In genomic region chr1:211490038-211490678, GRCh38 we compare ENCODE assay signal across 31 cellular contexts. TPM values are rescaled to one million over a fixed set of nuclear protein-coding genes. Genes with fewer than 3 reads are reported as not detected.
DNase-seq lines count a peak whose midpoint lies in the region; ATAC-seq, FAIRE-seq and TF ChIP-seq lines count a peak whose summit lies in the region.
"Had no signal": no experiment of that assay in that cellular context is flagged by ENCODE, and none has a peak within 500 bp of the region (broad histone marks: within the 10 kb centered on the region; RNA-seq: fewer than 3 reads in every experiment).

No MANE protein-coding gene starts in this region.

- peak; percentile 18 for DNase-seq in D721Med (ENCODE audit: insufficient read length, low spot score)
- peak; percentile 54 for DNase-seq in coronary artery (ENCODE audit: low spot score)
- no peak for DNase-seq in mesothelial cell of epicardium (ENCODE audit: low spot score in 2 of 2, unreplicated experiment in 2 of 2)
- DNase-seq in NK-92 (lab: John Stamatoyannopoulos, UW; ENCODE audit: unreplicated experiment), result no peak
- DNase-seq in NCI-H1092 (lab: John Stamatoyannopoulos, UW), result no peak
- DNase-seq in DMS153 treated with DMSO at 0.1 percent for 48 hours (lab: John Stamatoyannopoulos, UW; ENCODE audit: unreplicated experiment), result no peak
- no peak for DNase-seq in T-helper 17 cell
- DNase-seq: activated gamma-delta T cell; activated naive CD8-positive, alpha-beta T cell treated with anti-CD3 and anti-CD28 coated beads for 36 hours; activated T-cell treated with anti-CD3 and anti-CD28 coated beads, Interleukin-2, amount 50 U/mL, for 24 hours; anterior cingulate cortex; C1 segment of cervical spinal cord; COR-L47; cortex of kidney; DMS79; effector memory CD4-positive, alpha-beta T cell; Kasumi-1; midbrain; naive thymus-derived CD4-positive, alpha-beta T cell; NCI-H1694 treated with DMSO at 0.1 percent for 48 hours; NCI-H2171; stimulated activated naive B cell treated with anti-CD40 and anti-IgM and Interleukin-4, amounts not matched to agents 10 μg/mL and 1 μg/mL and 100 μg/mL, for 72 hours; upper lobe of right lung had no signal

- H3K36me3 Mint-ChIP-seq in mesothelial cell of epicardium, result no peaks in the 10 kb centered on the region
- no peaks in the 10 kb centered on the region for H3K36me3 Mint-ChIP-seq in T-helper 17 cell (ENCODE audit: low read depth)
- H3K36me3 Mint-ChIP-seq: activated naive CD8-positive, alpha-beta T cell treated with anti-CD3 and anti-CD28 coated beads for 36 hours; naive thymus-derived CD4-positive, alpha-beta T cell; stimulated activated naive B cell treated with anti-CD40 and anti-IgM and Interleukin-4, amounts not matched to agents 10 μg/mL and 1 μg/mL and 100 μg/mL, for 72 hours had no signal

- no peaks in the 10 kb centered on the region for H4K20me1 ChIP-seq in BLaER1

- no peaks in the 10 kb centered on the region for H3K9me3 Mint-ChIP-seq in mesothelial cell of epicardium
- H3K9me3 Mint-ChIP-seq: activated naive CD8-positive, alpha-beta T cell treated with anti-CD3 and anti-CD28 coated beads for 36 hours; activated T-cell treated with anti-CD3 and anti-CD28 coated beads, Interleukin-2, amount 50 U/mL, for 24 hours; naive thymus-derived CD4-positive, alpha-beta T cell; stimulated activated naive B cell treated with anti-CD40 and anti-IgM and Interleukin-4, amounts not matched to agents 10 μg/mL and 1 μg/mL and 100 μg/mL, for 72 hours had no signal

- peak; percentile 72 for FAIRE-seq in D721Med (lab: Jason Lieb, UNC)
- FAIRE-seq: G401.6, RCC 7860 had no signal

- H3K9me3 ChIP-seq in BLaER1 (no peaks in the 10 kb centered on the region), T-helper 17 cell (ENCODE audit: control insufficient read depth, low read length, poor library complexity, severe bottlenecking) (no peaks in the 10 kb centered on the region)
- H3K9me3 ChIP-seq: upper lobe of right lung had no signal

- TF ChIP-seq CTCF in D721Med (IDR thresholded peaks at IDR 0.05; ENCODE audit: insufficient read depth, missing control alignments), result no peak
- no peak for TF ChIP-seq CTCF in coronary artery (IDR thresholded peaks at IDR 0.05)
- TF ChIP-seq CTCF in mesothelial cell of epicardium (IDR thresholded peaks at IDR 0.05; ENCODE audit: unreplicated experiment), result no peak

- H3K4me2 ChIP-seq in BLaER1, result peak overlapping the region; percentile 33; the same call in 1 of the 2 replicates

- H3K4me3 Mint-ChIP-seq in mesothelial cell of epicardium, result no peak overlapping the region
- no peak overlapping the region for H3K4me3 Mint-ChIP-seq in T-helper 17 cell
- H3K4me3 Mint-ChIP-seq: activated naive CD8-positive, alpha-beta T cell treated with anti-CD3 and anti-CD28 coated beads for 36 hours; activated T-cell treated with anti-CD3 and anti-CD28 coated beads, Interleukin-2, amount 50 U/mL, for 24 hours; naive thymus-derived CD4-positive, alpha-beta T cell; stimulated activated naive B cell treated with anti-CD40 and anti-IgM and Interleukin-4, amounts not matched to agents 10 μg/mL and 1 μg/mL and 100 μg/mL, for 72 hours had no signal

- H3K27ac Mint-ChIP-seq in mesothelial cell of epicardium (peak overlapping the region; percentile 7), T-helper 17 cell (no peak overlapping the region)
- H3K27ac Mint-ChIP-seq: activated naive CD8-positive, alpha-beta T cell treated with anti-CD3 and anti-CD28 coated beads for 36 hours; activated T-cell treated with anti-CD3 and anti-CD28 coated beads, Interleukin-2, amount 50 U/mL, for 24 hours; naive thymus-derived CD4-positive, alpha-beta T cell; stimulated activated naive B cell treated with anti-CD40 and anti-IgM and Interleukin-4, amounts not matched to agents 10 μg/mL and 1 μg/mL and 100 μg/mL, for 72 hours had no signal

- H3K4me1 ChIP-seq in BLaER1, result peaks cover 20% of the 10 kb centered on the region; the same call in 1 of the 2 replicates
- H3K4me1 ChIP-seq: upper lobe of right lung had no signal

- H3K27me3 Mint-ChIP-seq in mesothelial cell of epicardium (ENCODE audit: low read depth) (no peaks in the 10 kb centered on the region), T-helper 17 cell (peaks cover 5% of the 10 kb centered on the region)
- H3K27me3 Mint-ChIP-seq: activated naive CD8-positive, alpha-beta T cell treated with anti-CD3 and anti-CD28 coated beads for 36 hours; activated T-cell treated with anti-CD3 and anti-CD28 coated beads, Interleukin-2, amount 50 U/mL, for 24 hours; naive thymus-derived CD4-positive, alpha-beta T cell; stimulated activated naive B cell treated with anti-CD40 and anti-IgM and Interleukin-4, amounts not matched to agents 10 μg/mL and 1 μg/mL and 100 μg/mL, for 72 hours had no signal

- ATAC-seq in T-helper 17 cell, result no peak
- ATAC-seq: naive thymus-derived CD4-positive, alpha-beta T cell; stimulated activated naive B cell treated with anti-CD40 and anti-IgM and Interleukin-4, amounts not matched to agents 10 μg/mL and 1 μg/mL and 100 μg/mL, for 72 hours; upper lobe of right lung had no signal

- H3K9ac ChIP-seq in BLaER1, result no peak overlapping the region

- H3K27ac ChIP-seq in BLaER1 (no peak overlapping the region), coronary artery (no peak overlapping the region)
- H3K27ac ChIP-seq: skin epidermis, upper lobe of right lung had no signal

- no peak overlapping the region for H3K4me3 ChIP-seq in BLaER1
- H3K4me3 ChIP-seq in coronary artery, result no peak overlapping the region
- H3K4me3 ChIP-seq: skin epidermis, upper lobe of right lung had no signal

- H3K4me1 Mint-ChIP-seq in mesothelial cell of epicardium (peaks cover 29% of the 10 kb centered on the region), T-helper 17 cell (peaks cover 2% of the 10 kb centered on the region)
- H3K4me1 Mint-ChIP-seq: activated naive CD8-positive, alpha-beta T cell treated with anti-CD3 and anti-CD28 coated beads for 36 hours had no signal

- H3K27me3 ChIP-seq in BLaER1, result no peaks in the 10 kb centered on the region
- H3K27me3 ChIP-seq: upper lobe of right lung had no signal

- H3K36me3 ChIP-seq in BLaER1, result no peaks in the 10 kb centered on the region
- H3K36me3 ChIP-seq: upper lobe of right lung had no signal

RNA-seq across cellular contexts. Expression of gene RD3, which starts 1.8 kb away (rescaled TPM):
- total RNA-seq in mesothelial cell of epicardium (0.09 to 0.13 TPM (median 0.11 TPM) in 3 replicates), T-helper 17 cell (not detected)
- total RNA-seq: activated naive CD8-positive, alpha-beta T cell treated with anti-CD3 and anti-CD28 coated beads for 36 hours; glomerular endothelial cell; naive thymus-derived CD4-positive, alpha-beta T cell; NCI-H460; osteoblast; T-helper 1 cell treated with Interleukin-12 subunit alpha and Interleukin-12 subunit beta and Interleukin-4 antibody, amounts not matched to agents 30 ng/mL and 1 ng/mL, for 36 hours had no signal

Comparison
In these comparisons a context has a peak if more than half of its experiments do, and no peak if none do; other contexts are left out.
1. DNase-seq: peak in D721Med (single experiment) and coronary artery (single experiment); none in mesothelial cell of epicardium (0 of 2), NK-92 (single experiment), NCI-H1092 (single experiment), DMS153 treated with DMSO at 0.1 percent for 48 hours (single experiment) and T-helper 17 cell (0 of 3).